In genomic region chr16:84115919-84116719, GRCh38 we compare ENCODE assay signal across 8 cellular contexts. TPM values are rescaled to one million over a fixed set of nuclear protein-coding genes. Genes with fewer than 3 reads are reported as not detected.
DNase-seq lines count a peak whose midpoint lies in the region; ATAC-seq and TF ChIP-seq lines count a peak whose summit lies in the region.

No MANE protein-coding gene starts in this region.

- H3K27ac Mint-ChIP-seq in activated CD4-positive, alpha-beta memory T cell treated with anti-CD3 and anti-CD28 coated beads for 36 hours = peak overlapping the region; percentile 92

- ATAC-seq in HG02610 (IDR thresholded peaks at IDR 0.05; ENCODE audit: unreplicated experiment) = peak; percentile 27

- no peaks in the 10 kb centered on the region for H3K27me3 Mint-ChIP-seq in activated CD4-positive, alpha-beta memory T cell treated with anti-CD3 and anti-CD28 coated beads for 36 hours

- peak overlapping the region; percentile 90 for H3K27ac ChIP-seq in 22Rv1

- intact Hi-C loops in activated CD4-positive, alpha-beta memory T cell treated with anti-CD3 and anti-CD28 coated beads for 36 hours (cut with micrococcal nuclease) = loop anchor here (1.0 to 5.0 kb wide), 7 partner anchors 17 to 486 kb away; partner anchors contain the start of genes DNAAF1, HSBP1, HSDL1 and MLYCD

- H3K9me3 Mint-ChIP-seq in activated CD4-positive, alpha-beta memory T cell treated with anti-CD3 and anti-CD28 coated beads for 36 hours = no peaks in the 10 kb centered on the region

- H3K4me3 ChIP-seq in fibroblast of villous mesenchyme (ENCODE audit: low read depth, low read length) = peak overlapping the region; percentile 98

- peak; percentile 51 for TF ChIP-seq CTCF in 22Rv1 (IDR thresholded peaks at IDR 0.05)
- TF ChIP-seq CTCF in GM12872 (IDR thresholded peaks at IDR 0.05; ENCODE audit: insufficient read depth, low read depth, low read length) = peak; percentile 26; the same call in 1 of the 3 replicates
- no peak for TF ChIP-seq CTCF in fibroblast of villous mesenchyme (IDR thresholded peaks at IDR 0.05; ENCODE audit: insufficient read depth, low read depth, low read length)

- POLR2A ChIA-PET in activated CD4-positive, alpha-beta memory T cell treated with anti-CD3 and anti-CD28 coated beads for 36 hours (lab: Charles Lee) = interaction anchor here (0.8 to 3.6 kb wide), 10 partner anchors 8 to 70 kb away, joined by 3 to 23 read pairs (median 4); partner anchors contain the start of genes DNAAF1, HSDL1 and TAF1C

- peak overlapping the region; percentile 91 for H3K4me3 Mint-ChIP-seq in activated CD4-positive, alpha-beta memory T cell treated with anti-CD3 and anti-CD28 coated beads for 36 hours

- H3K4me1 Mint-ChIP-seq in activated CD4-positive, alpha-beta memory T cell treated with anti-CD3 and anti-CD28 coated beads for 36 hours (ENCODE audit: low read depth) = peaks cover 32% of the 10 kb centered on the region

- peak; percentile 56 for DNase-seq in NCI-H1092 treated with DMSO at 0.1 percent for 48 hours (lab: John Stamatoyannopoulos, UW)
- DNase-seq in activated CD4-positive, alpha-beta memory T cell treated with anti-CD3 and anti-CD28 coated beads for 36 hours = peak; percentile 72
- peak; percentile 68 for DNase-seq in fibroblast of villous mesenchyme (ENCODE audit: low read depth)
- peak; percentile 66 for DNase-seq in occipital lobe (lab: John Stamatoyannopoulos, UW)
- DNase-seq in D341Med (ENCODE audit: low spot score) = no peak

- no peaks in the 10 kb centered on the region for H3K36me3 Mint-ChIP-seq in activated CD4-positive, alpha-beta memory T cell treated with anti-CD3 and anti-CD28 coated beads for 36 hours

- CTCF ChIA-PET in activated CD4-positive, alpha-beta memory T cell treated with anti-CD3 and anti-CD28 coated beads for 36 hours (lab: Charles Lee) = interaction anchor here (0.7 to 2.6 kb wide), 21 partner anchors 9 to 217 kb away, joined by 3 to 27 read pairs (median 4); partner anchors contain the start of genes DNAAF1, HSDL1, MLYCD and TAF1C

RNA-seq across cellular contexts. Expression of gene MBTPS1, which starts 0.6 kb away (rescaled TPM):
- 10 to 100 TPM; 37.5 to 37.6 TPM for total RNA-seq in activated CD4-positive, alpha-beta memory T cell treated with anti-CD3 and anti-CD28 coated beads for 36 hours
- total RNA-seq in fibroblast of villous mesenchyme = 77.0 and 97.2 TPM in 2 replicates
- 78.1 TPM for total RNA-seq in occipital lobe

RNA-seq across cellular contexts. Expression of gene HSDL1, which starts 28.9 kb away (rescaled TPM):
- total RNA-seq in activated CD4-positive, alpha-beta memory T cell treated with anti-CD3 and anti-CD28 coated beads for 36 hours = 10 to 100 TPM; 13.1 to 13.8 TPM
- total RNA-seq in fibroblast of villous mesenchyme = 17.4 and 29.8 TPM in 2 replicates
- total RNA-seq in occipital lobe = 165 TPM

RNA-seq across cellular contexts. Expression of gene DNAAF1, which starts 29.0 kb away (rescaled TPM):
- total RNA-seq in activated CD4-positive, alpha-beta memory T cell treated with anti-CD3 and anti-CD28 coated beads for 36 hours = not detected
- total RNA-seq in fibroblast of villous mesenchyme = not detected in 2 replicates
- total RNA-seq in occipital lobe = 0.62 TPM
